Comparison of ENCODE assay signal across 16 cellular contexts in genomic region chr1:27616441-27616840, GRCh38. TPM values are rescaled to one million over a fixed set of nuclear protein-coding genes. Genes with fewer than 3 reads are reported as not detected.
A peak's percentile ranks its signal among the peaks of the same experiment; 100 is the strongest.
DNase-seq lines count a peak whose midpoint lies in the region; ATAC-seq, FAIRE-seq and TF ChIP-seq lines count a peak whose summit lies in the region.
"Had no signal": no experiment of that assay in that cellular context is flagged by ENCODE, and none has a peak within 500 bp of the region (broad histone marks: within the 10 kb centered on the region; RNA-seq: fewer than 3 reads in every experiment).

No MANE protein-coding gene starts in this region.

- H3K27me3 Mint-ChIP-seq in natural killer cell (ENCODE audit: low read depth in 2 of 2): no peaks in the 10 kb centered on the region

- CTCF ChIA-PET in HEK293 (lab: Yijun Ruan, JAX): interaction anchor here (0.7 to 15.0 kb wide), 6 partner anchors 8 to 1150 kb away, joined by 3 to 317 read pairs (median 4); partner anchors contain the start of gene IFI6
- CTCF ChIA-PET in K562 (lab: Yijun Ruan, JAX; ENCODE audit: low intra/inter-chr PET ratio): interaction anchor here (1.6 kb wide), 1 partner anchor 46 kb away, joined by 11 read pairs; no protein-coding TSS in a partner anchor

- peak overlapping the region; percentile 74 for H3K4me3 Mint-ChIP-seq in natural killer cell
- H3K4me3 Mint-ChIP-seq: activated T-cell treated with anti-CD3 and anti-CD28 coated beads, Interleukin-2, amount 50 U/mL, for 72 hours had no signal

- H3K27ac Mint-ChIP-seq in natural killer cell: peak overlapping the region in 1 of 2 donors; percentile 82
- H3K27ac Mint-ChIP-seq: activated T-cell treated with anti-CD3 and anti-CD28 coated beads, Interleukin-2, amount 50 U/mL, for 72 hours had no signal

- H3K27me3 ChIP-seq in DND-41 (ENCODE audit: insufficient read depth, low read length, poor library complexity) (no peaks in the 10 kb centered on the region), K562 (ENCODE audit: control insufficient read depth in 2 of 2, insufficient read depth in 2 of 2, low read length in 2 of 2) (peaks cover 0 to 17% of the 10 kb centered on the region in 2 experiments; a peak in 3 of 5 replicates)
- H3K27me3 ChIP-seq: breast epithelium had no signal

- DNase-seq in DND-41: no peak
- DNase-seq in K562 (ENCODE audit: extremely low read depth in 1 of 4, low spot score in 3 of 4): peak in 1 of 4 experiments; percentile 37
- no peak for DNase-seq in natural killer cell
- no peak for DNase-seq in NCI-H526 (lab: John Stamatoyannopoulos, UW)
- DNase-seq in NCI-H2171 treated with DMSO at 0.1 percent for 48 hours (lab: John Stamatoyannopoulos, UW): no peak
- DNase-seq in H54 (ENCODE audit: insufficient read length, low spot score): no peak
- DNase-seq: activated T-cell treated with anti-CD3 and anti-CD28 coated beads, Interleukin-2, amount 50 U/mL, for 72 hours; erythroblast; NCI-H446; retina; SHP77 had no signal

- intact Hi-C loops in K562 (cut with micrococcal nuclease): no loop called here
- intact Hi-C loops in natural killer cell (cut with micrococcal nuclease): no loop called here

- H3K79me2 ChIP-seq in DND-41 (ENCODE audit: insufficient read depth, low read length) (no peaks in the 10 kb centered on the region), K562 (ENCODE audit: control insufficient read depth, insufficient read depth, low read length) (no peaks in the 10 kb centered on the region)

- no peak overlapping the region for H3K4me3 ChIP-seq in DND-41 (ENCODE audit: low read depth in 1 of 2, low read length in 2 of 2)
- H3K4me3 ChIP-seq in HEK293 (ENCODE audit: low read depth, low read length): no peak overlapping the region
- H3K4me3 ChIP-seq in K562: no peak overlapping the region
- H3K4me3 ChIP-seq: breast epithelium had no signal

- TF ChIP-seq POLR2A in K562 (conservative IDR thresholded peaks at IDR 0.05): no peak
- no peak for TF ChIP-seq POLR2A in H54 (IDR thresholded peaks at IDR 0.05; ENCODE audit: low read depth, low read length)

- no peak for ATAC-seq in DND-41 (ENCODE audit: insufficient read depth, low read depth)
- ATAC-seq in K562: peak; percentile 50
- ATAC-seq in natural killer cell: no peak
- ATAC-seq in GM19452 (IDR thresholded peaks at IDR 0.05; ENCODE audit: unreplicated experiment): no peak
- ATAC-seq: activated CD4-positive, CD25-positive, alpha-beta regulatory T cell treated with anti-CD3 and anti-CD28 coated beads, Interleukin-2, amount 50 U/mL, for 24 hours; activated T-cell treated with anti-CD3 and anti-CD28 coated beads, Interleukin-2, amount 50 U/mL, for 72 hours had no signal

- H3K4me1 ChIP-seq in DND-41 (ENCODE audit: insufficient read depth, low read length): peaks cover 56% of the 10 kb centered on the region
- H3K4me1 ChIP-seq in HEK293 (ENCODE audit: control insufficient read depth, insufficient read depth, low read length): no peaks in the 10 kb centered on the region
- H3K4me1 ChIP-seq in K562 (replicated peaks in 1 of 2; ENCODE audit: control insufficient read depth in 2 of 2, insufficient read depth in 2 of 2, low read length in 2 of 2): peaks cover 19 to 25% of the 10 kb centered on the region in 2 experiments
- H3K4me1 ChIP-seq: breast epithelium had no signal

- peak overlapping the region; percentile 98 for H3K27ac ChIP-seq in DND-41 (ENCODE audit: low read length)
- H3K27ac ChIP-seq in HEK293 (ENCODE audit: extremely low read depth, low read depth, low read length): no peak overlapping the region
- no peak overlapping the region for H3K27ac ChIP-seq in K562 (ENCODE audit: extremely low read depth, low read depth, low read length)
- H3K27ac ChIP-seq: breast epithelium had no signal

- no TSS peak for BruUV-seq in K562 (replicated peaks; lab: Mats Ljungman, UMichigan)

- no peaks in the 10 kb centered on the region for H3K9me3 Mint-ChIP-seq in natural killer cell
- H3K9me3 Mint-ChIP-seq: activated T-cell treated with anti-CD3 and anti-CD28 coated beads, Interleukin-2, amount 50 U/mL, for 72 hours had no signal

- H3K9me1 ChIP-seq in K562 (ENCODE audit: control insufficient read depth, insufficient read depth, low read length): no peaks in the 10 kb centered on the region

- TF ChIP-seq RAD21 in K562 (CRISPR knock-in tag; conservative IDR thresholded peaks at IDR 0.05 in 1 of 2, IDR thresholded peaks at IDR 0.05 in 1 of 2): no peak; a peak in 1 of 4 replicates

- H3K9ac ChIP-seq in DND-41 (ENCODE audit: low read depth, low read length) (peak overlapping the region; percentile 57; the same call in 1 of the 2 replicates), K562 (ENCODE audit: insufficient read depth in 1 of 2, low read depth in 2 of 2, low read length in 2 of 2) (no peak overlapping the region)

- TF ChIP-seq CTCF in DND-41 (IDR thresholded peaks at IDR 0.05; ENCODE audit: borderline replicate concordance, extremely low read depth, low read length, poor library complexity, severe bottlenecking) (peak; percentile 56), HEK293 (tag by site-specific recombination; IDR thresholded peaks at IDR 0.05) (peak; percentile 17; the same call in 1 of the 2 replicates), K562 (IDR thresholded peaks at IDR 0.05 in 2 of 3, conservative IDR thresholded peaks at IDR 0.05 in 1 of 3; ENCODE audit: insufficient read depth in 2 of 3, low read depth in 1 of 3, low read length in 3 of 3) (peak; percentile 46 to 64 (median 54)), natural killer cell (IDR thresholded peaks at IDR 0.05) (no peak)

- H2AFZ ChIP-seq in DND-41 (ENCODE audit: low read depth, low read length) (no peak overlapping the region), K562 (ENCODE audit: low read depth, low read length) (no peak overlapping the region)

- H3K4me2 ChIP-seq in DND-41 (ENCODE audit: insufficient read depth, low read length) (no peak overlapping the region), K562 (ENCODE audit: insufficient read depth, low read length) (no peak overlapping the region)

- in situ Hi-C loops in K562 (cut with MboI): loop anchor here (25.0 kb wide), 1 partner anchor 504 kb away; no protein-coding TSS in a partner anchor

- no peak for FAIRE-seq in K562 (lab: Jason Lieb, UNC)
- FAIRE-seq in H54 (lab: Jason Lieb, UNC): no peak

- POLR2A ChIA-PET in HEK293 (lab: Yijun Ruan, JAX) (interaction anchor here (0.6 kb wide), 1 partner anchor 214 kb away, joined by 3 read pairs; no protein-coding TSS in a partner anchor), K562 (lab: Yijun Ruan, JAX) (interaction anchor here (0.7 to 2.5 kb wide), 5 partner anchors 9 to 250 kb away, joined by 3 to 6 read pairs (median 4); partner anchors contain the start of genes AHDC1 and MAP3K6)

- peaks cover 7% of the 10 kb centered on the region; the same call in 1 of the 2 replicates for H3K36me3 ChIP-seq in DND-41 (ENCODE audit: insufficient read depth, low read length)
- no peaks in the 10 kb centered on the region for H3K36me3 ChIP-seq in HEK293 (ENCODE audit: control insufficient read depth in 2 of 2, insufficient read depth in 1 of 2, low read length in 2 of 2)
- no peaks in the 10 kb centered on the region for H3K36me3 ChIP-seq in K562 (ENCODE audit: control insufficient read depth, insufficient read depth, low read length)
- H3K36me3 ChIP-seq: breast epithelium had no signal

- H3K4me1 Mint-ChIP-seq in natural killer cell: peaks cover 59 to 82% of the 10 kb centered on the region in 2 donors

- 58% methylated on average over 2 of the region's 2 CpGs for WGBS in K562 (ENCODE audit: insufficient coverage, low coverage, missing lambda C conversion rate)

- H3K36me3 Mint-ChIP-seq in natural killer cell: peaks cover 11% of the 10 kb centered on the region

- H3K9me3 ChIP-seq in DND-41 (ENCODE audit: insufficient read depth, low read length, severe bottlenecking): no peaks in the 10 kb centered on the region
- no peaks in the 10 kb centered on the region for H3K9me3 ChIP-seq in HEK293 (ENCODE audit: control insufficient read depth, insufficient read depth, low read depth, low read length)
- H3K9me3 ChIP-seq in K562 (replicated peaks; ENCODE audit: control insufficient read depth, insufficient read depth, low read depth, low read length): no peaks in the 10 kb centered on the region
- H3K9me3 ChIP-seq: breast epithelium had no signal

- H4K20me1 ChIP-seq in DND-41 (ENCODE audit: insufficient read depth, low read length) (no peaks in the 10 kb centered on the region), K562 (replicated peaks; ENCODE audit: control insufficient read depth, insufficient read depth, low read length) (0 out of 2 replicates have a peak, but pooled peaks cover 5% of the 10 kb centered on the region)

- TF ChIP-seq EP300 in K562 (IDR thresholded peaks at IDR 0.05; ENCODE audit: low read length): no peak

RNA-seq across cellular contexts. Expression of gene AHDC1, which starts 12.5 kb away (rescaled TPM):
- total RNA-seq in K562 (2011; cell fraction: chromatin; rRNA removed; ENCODE audit: low replicate concordance): 62.5 and 101 TPM in 2 replicates
- total RNA-seq in K562 (2011; cell fraction: nucleolus; rRNA removed): 36.7 and 38.9 TPM in 2 replicates
- total RNA-seq in K562 (2011; cell fraction: nucleoplasm; rRNA removed): 49.2 and 72.8 TPM in 2 replicates
- total RNA-seq in K562 (2014; rRNA removed): 7.9 and 12.5 TPM in 2 replicates
- 3.6 and 4.6 TPM in 2 replicates for total RNA-seq in K562 (2014; rRNA removed; fragmentation: Illumina TruSeq; extraction: Trizol)
- 4.7 and 4.8 TPM in 2 replicates for total RNA-seq in K562 (2015; rRNA removed; fragmentation: Illumina TruSeq; extraction: Trizol)
- 36.4 and 37.8 TPM in 2 replicates for total RNA-seq in K562 (2021)
- polyA plus RNA-seq in K562 (2011; rRNA removed): 3.1 and 4.2 TPM in 2 replicates
- polyA plus RNA-seq in K562 (2011; cell fraction: cytosol; rRNA removed): 2.3 and 3.9 TPM in 2 replicates
- 13.3 and 21.8 TPM in 2 replicates for polyA plus RNA-seq in K562 (2011; cell fraction: nucleus; rRNA removed)
- 13.7 and 18.2 TPM in 2 replicates for polyA plus RNA-seq in K562 (2012)
- 5.4 and 9.5 TPM in 2 replicates for polyA plus RNA-seq in K562 (2014; fragmentation: Illumina TruSeq; extraction: Trizol)
- under 1 TPM; 0.21 to 0.59 TPM for polyA plus RNA-seq in K562 (2014; fragmentation: Nextera tagmentation; extraction: Ambion mirVana)
- polyA plus RNA-seq in K562 (2014; rRNA removed): 8.5 and 9.0 TPM in 2 replicates
- polyA minus RNA-seq in K562 (2011; rRNA and poly(A)+ RNA removed): 3.7 and 9.1 TPM in 2 replicates
- 12.2 and 15.2 TPM in 2 replicates for polyA minus RNA-seq in K562 (2011; cell fraction: cytosol; rRNA and poly(A)+ RNA removed)
- polyA minus RNA-seq in K562 (2011; cell fraction: nucleus; rRNA and poly(A)+ RNA removed): 10.6 and 11.6 TPM in 2 replicates
- total RNA-seq in natural killer cell: 10 to 100 TPM; 39.6 to 67.0 (median 47.0) TPM

RNA-seq across cellular contexts. Expression of gene FGR, which starts 18.5 kb away (rescaled TPM):
- not detected in 2 replicates for total RNA-seq in K562 (2011; cell fraction: chromatin; rRNA removed; ENCODE audit: low replicate concordance)
- total RNA-seq in K562 (2011; cell fraction: nucleolus; rRNA removed): not detected in 2 replicates
- not detected in 2 replicates for total RNA-seq in K562 (2011; cell fraction: nucleoplasm; rRNA removed)
- total RNA-seq in K562 (2014; rRNA removed) (not detected in 2 replicates), K562 (2014; rRNA removed; fragmentation: Illumina TruSeq; extraction: Trizol) (not detected in 2 replicates), K562 (2015; rRNA removed; fragmentation: Illumina TruSeq; extraction: Trizol) (not detected in 2 replicates), K562 (2021) (0.11 and 0.38 TPM in 2 replicates), natural killer cell (100 to 1,000 TPM; 353 to 452 (median 362) TPM)
- polyA plus RNA-seq in K562 (2011; rRNA removed) (0.04 TPM in 1 of 2 replicates, not detected in the other), K562 (2014; fragmentation: Illumina TruSeq; extraction: Trizol) (not detected in 2 replicates), K562 (2014; fragmentation: Nextera tagmentation; extraction: Ambion mirVana) (not detected), K562 (2014; rRNA removed) (not detected in 2 replicates)
- polyA plus RNA-seq in K562 (2011; cell fraction: cytosol; rRNA removed): 0.06 TPM in 1 of 2 replicates, not detected in the other
- 0.20 TPM in 1 of 2 replicates, not detected in the other for polyA plus RNA-seq in K562 (2011; cell fraction: nucleus; rRNA removed)
- not detected in 2 replicates for polyA plus RNA-seq in K562 (2012)
- not detected in 2 replicates for polyA minus RNA-seq in K562 (2011; rRNA and poly(A)+ RNA removed)
- polyA minus RNA-seq in K562 (2011; cell fraction: cytosol; rRNA and poly(A)+ RNA removed): not detected in 2 replicates
- polyA minus RNA-seq in K562 (2011; cell fraction: nucleus; rRNA and poly(A)+ RNA removed): not detected in 2 replicates
- total RNA-seq: MCF 10A had no signal

RNA-seq across cellular contexts. Expression of gene IFI6, which starts 55.6 kb away (rescaled TPM):
- 0.67 TPM in 1 of 2 replicates, not detected in the other for total RNA-seq in K562 (2011; cell fraction: chromatin; rRNA removed; ENCODE audit: low replicate concordance)
- total RNA-seq in K562 (2011; cell fraction: nucleolus; rRNA removed): 2.6 and 3.8 TPM in 2 replicates
- 1.1 and 2.4 TPM in 2 replicates for total RNA-seq in K562 (2011; cell fraction: nucleoplasm; rRNA removed)
- total RNA-seq in K562 (2014; rRNA removed) (4.5 and 4.7 TPM in 2 replicates), K562 (2014; rRNA removed; fragmentation: Illumina TruSeq; extraction: Trizol) (0.99 and 1.0 TPM in 2 replicates), K562 (2015; rRNA removed; fragmentation: Illumina TruSeq; extraction: Trizol) (1.6 and 2.2 TPM in 2 replicates), K562 (2021) (3.8 and 5.0 TPM in 2 replicates), natural killer cell (10 to 100 TPM; 26.7 to 36.0 (median 34.8) TPM)
- polyA plus RNA-seq in K562 (2011; rRNA removed) (2.0 and 2.7 TPM in 2 replicates), K562 (2014; fragmentation: Illumina TruSeq; extraction: Trizol) (2.4 and 2.9 TPM in 2 replicates), K562 (2014; fragmentation: Nextera tagmentation; extraction: Ambion mirVana) (under 1 TPM; 0.17 to 0.76 TPM), K562 (2014; rRNA removed) (4.0 and 4.4 TPM in 2 replicates)
- polyA plus RNA-seq in K562 (2011; cell fraction: cytosol; rRNA removed): 3.4 and 3.9 TPM in 2 replicates
- polyA plus RNA-seq in K562 (2011; cell fraction: nucleus; rRNA removed): 0.55 and 1.0 TPM in 2 replicates
- 8.1 and 10.3 TPM in 2 replicates for polyA plus RNA-seq in K562 (2012)
- 0.60 TPM in 1 of 2 replicates, not detected in the other for polyA minus RNA-seq in K562 (2011; rRNA and poly(A)+ RNA removed)
- polyA minus RNA-seq in K562 (2011; cell fraction: cytosol; rRNA and poly(A)+ RNA removed): 1.4 and 2.8 TPM in 2 replicates
- not detected in 2 replicates for polyA minus RNA-seq in K562 (2011; cell fraction: nucleus; rRNA and poly(A)+ RNA removed)

Comparison
In these comparisons a context has a peak if more than half of its experiments do, and no peak if none do; other contexts are left out.
1. RNA of gene FGR, which starts 18.5 kb away (total RNA-seq): 353 to 452 TPM in natural killer cell; 0.11 to 0.38 TPM in K562; every median in the first group is over 100 times any median in the second.
2. RNA of gene IFI6, which starts 55.6 kb away (total RNA-seq): 26.7 to 36.0 TPM in natural killer cell; 0.67 to 5.0 TPM in K562; every median in the first group is over 4 times any median in the second.